Comparison of ENCODE assay signal across 1 cellular context in the genomic region with DNA sequence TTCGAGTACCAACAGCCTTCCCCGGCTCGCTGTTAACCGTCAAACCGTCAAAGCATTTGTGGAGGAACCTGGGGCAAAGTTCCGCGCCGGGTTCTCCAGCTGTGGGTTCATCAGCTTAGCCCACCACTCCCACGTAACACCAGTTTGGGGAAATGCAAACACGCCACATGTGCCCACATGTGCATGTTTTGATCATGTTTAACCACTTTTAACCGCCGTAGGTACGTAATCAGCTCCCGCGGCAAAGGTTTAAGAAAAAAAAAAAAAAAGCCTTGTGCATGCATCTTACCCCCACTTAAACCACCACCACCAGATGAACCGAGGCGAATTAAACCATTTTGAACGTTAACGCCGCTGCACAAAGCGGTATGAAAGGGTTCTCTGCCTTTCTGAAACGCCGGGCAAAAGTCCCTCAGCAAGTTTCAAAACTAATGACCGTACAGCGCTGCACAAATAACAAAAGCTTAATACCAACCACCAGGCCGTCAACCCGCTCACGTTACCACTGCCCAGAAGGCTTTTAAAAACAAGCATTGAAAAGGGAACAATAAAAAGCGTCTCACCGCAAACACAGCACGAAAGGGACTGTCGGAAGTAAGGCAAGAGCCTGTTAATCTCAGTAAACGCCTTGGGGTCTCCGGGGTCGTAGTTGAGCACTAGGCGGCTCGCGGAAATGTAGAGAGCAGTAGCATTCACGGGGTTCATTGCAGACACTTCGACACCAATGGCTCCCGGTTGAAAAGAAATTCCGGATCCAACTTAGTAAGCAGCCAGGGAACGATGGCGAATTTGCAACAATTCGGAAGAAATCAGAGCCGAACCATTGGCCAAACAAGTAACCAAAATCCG.
TF ChIP-seq lines count a peak whose summit lies in the region.

No MANE protein-coding gene starts in this region.

TF ChIP-seq in WTC11, 78 proteins besides CTCF, POLR2A, EP300 and RAD21 (continued from another document):
- TF ChIP-seq, protein P1, sequence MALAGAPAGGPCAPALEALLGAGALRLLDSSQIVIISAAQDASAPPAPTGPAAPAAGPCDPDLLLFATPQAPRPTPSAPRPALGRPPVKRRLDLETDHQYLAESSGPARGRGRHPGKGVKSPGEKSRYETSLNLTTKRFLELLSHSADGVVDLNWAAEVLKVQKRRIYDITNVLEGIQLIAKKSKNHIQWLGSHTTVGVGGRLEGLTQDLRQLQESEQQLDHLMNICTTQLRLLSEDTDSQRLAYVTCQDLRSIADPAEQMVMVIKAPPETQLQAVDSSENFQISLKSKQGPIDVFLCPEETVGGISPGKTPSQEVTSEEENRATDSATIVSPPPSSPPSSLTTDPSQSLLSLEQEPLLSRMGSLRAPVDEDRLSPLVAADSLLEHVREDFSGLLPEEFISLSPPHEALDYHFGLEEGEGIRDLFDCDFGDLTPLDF (CRISPR knock-in tag; IDR thresholded peaks at IDR 0.05): no peak
- TF ChIP-seq, protein P2, sequence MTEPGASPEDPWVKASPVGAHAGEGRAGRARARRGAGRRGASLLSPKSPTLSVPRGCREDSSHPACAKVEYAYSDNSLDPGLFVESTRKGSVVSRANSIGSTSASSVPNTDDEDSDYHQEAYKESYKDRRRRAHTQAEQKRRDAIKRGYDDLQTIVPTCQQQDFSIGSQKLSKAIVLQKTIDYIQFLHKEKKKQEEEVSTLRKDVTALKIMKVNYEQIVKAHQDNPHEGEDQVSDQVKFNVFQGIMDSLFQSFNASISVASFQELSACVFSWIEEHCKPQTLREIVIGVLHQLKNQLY (CRISPR knock-in tag; IDR thresholded peaks at IDR 0.05): no peak
- TF ChIP-seq SOX15 (CRISPR knock-in tag; IDR thresholded peaks at IDR 0.05): no peak
- no peak for TF ChIP-seq EMX1 (CRISPR knock-in tag; IDR thresholded peaks at IDR 0.05)
